10 cellular contexts compared by ENCODE assay signal in the genomic region with DNA sequence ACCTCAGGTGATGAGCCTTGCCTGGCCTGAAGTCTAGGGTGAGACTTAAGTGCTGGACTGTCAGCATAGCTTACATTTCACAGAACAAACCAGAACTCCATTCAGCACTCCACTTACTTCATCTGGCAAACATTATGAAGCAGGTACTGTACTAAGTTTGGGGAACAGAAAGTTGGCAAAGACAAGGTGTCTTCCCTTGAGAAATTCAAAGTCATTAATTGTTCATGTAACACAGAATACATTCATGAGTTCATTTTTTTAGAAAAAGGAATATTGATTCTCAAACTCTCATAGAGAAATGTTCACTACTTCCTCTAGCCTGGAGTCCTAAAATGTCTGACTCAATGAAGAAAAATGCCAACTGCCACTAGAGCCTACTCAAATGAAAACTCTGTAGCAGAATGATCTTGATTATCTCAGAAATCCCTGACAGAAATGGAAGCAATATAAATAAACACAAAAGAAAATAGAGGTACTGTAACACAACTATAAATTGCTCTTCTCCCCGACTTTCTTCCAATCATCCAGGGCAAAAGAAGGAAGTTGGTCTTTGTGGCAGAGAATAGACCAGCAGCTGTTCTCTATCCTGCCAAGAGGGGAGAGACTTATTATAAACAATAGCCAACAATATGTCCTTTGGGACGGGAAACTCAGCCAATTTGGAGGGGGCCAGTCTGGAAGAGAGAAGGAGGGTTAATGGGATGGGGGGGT.
DNase-seq lines count a peak whose midpoint lies in the region; ATAC-seq and TF ChIP-seq lines count a peak whose summit lies in the region.
"Had no signal": no experiment of that assay in that cellular context is flagged by ENCODE, and none has a peak within 500 bp of the region (broad histone marks: within the 10 kb centered on the region; RNA-seq: fewer than 3 reads in every experiment).

No MANE protein-coding gene starts in this region.

- H3K27ac ChIP-seq in right atrium auricular region = peak overlapping the region; percentile 1 to 43
- peak overlapping the region; percentile 9 for H3K27ac ChIP-seq in upper lobe of right lung

- H3K27me3 ChIP-seq in right atrium auricular region (no peaks in the 10 kb centered on the region), MG63 (no peaks in the 10 kb centered on the region), upper lobe of right lung (no peaks in the 10 kb centered on the region)

- ATAC-seq in upper lobe of right lung (peak; percentile 19), WTC11 (no peak)
- ATAC-seq: T-cell had no signal

- H3K4me1 Mint-ChIP-seq in WTC11 = peaks cover 33% of the 10 kb centered on the region

- H3K27me3 Mint-ChIP-seq in WTC11 (ENCODE audit: low read depth) = no peaks in the 10 kb centered on the region
- H3K27me3 Mint-ChIP-seq: T-cell had no signal

- DNase-seq in right atrium auricular region (ENCODE audit: low spot score) = no peak
- no peak for DNase-seq in cardiac septum (ENCODE audit: low spot score)
- peak; percentile 15 for DNase-seq in MG63
- peak; percentile 66 for DNase-seq in dedifferentiated amniotic fluid mesenchymal stem cell (ENCODE audit: extremely low spot score)
- DNase-seq in upper lobe of right lung = no peak
- DNase-seq in C1 segment of cervical spinal cord (lab: John Stamatoyannopoulos, UW) = no peak
- no peak for DNase-seq in WTC11 (ENCODE audit: low spot score)
- no peak for DNase-seq in superior temporal gyrus (ENCODE audit: extremely low spot score)
- DNase-seq: KG1, T-cell had no signal

- peaks cover 4% of the 10 kb centered on the region for H3K9me3 Mint-ChIP-seq in WTC11
- H3K9me3 Mint-ChIP-seq: T-cell had no signal

- no peaks in the 10 kb centered on the region for H3K36me3 Mint-ChIP-seq in WTC11

- H3K27ac Mint-ChIP-seq in WTC11 = no peak overlapping the region

- TF ChIP-seq CTCF in right atrium auricular region (IDR thresholded peaks at IDR 0.05) (no peak), upper lobe of right lung (IDR thresholded peaks at IDR 0.05) (no peak), WTC11 (IDR thresholded peaks at IDR 0.05) (no peak)

- H3K9me3 ChIP-seq in right atrium auricular region = no peaks in the 10 kb centered on the region
- no peaks in the 10 kb centered on the region for H3K9me3 ChIP-seq in MG63
- no peaks in the 10 kb centered on the region for H3K9me3 ChIP-seq in upper lobe of right lung

- intact Hi-C loops in cardiac septum (cut with DNase I) = loop anchor here (10.0 kb wide), 1 partner anchor 182 kb away; no protein-coding TSS in a partner anchor
- intact Hi-C loops in upper lobe of right lung (cut with DNase I) = no loop called here

- H3K4me1 ChIP-seq in right atrium auricular region = peaks cover 0 to 44% of the 10 kb centered on the region in 2 donors
- H3K4me1 ChIP-seq in upper lobe of right lung = peaks cover 27% of the 10 kb centered on the region

- no peaks in the 10 kb centered on the region for H3K36me3 ChIP-seq in right atrium auricular region
- no peaks in the 10 kb centered on the region for H3K36me3 ChIP-seq in MG63
- no peaks in the 10 kb centered on the region for H3K36me3 ChIP-seq in upper lobe of right lung

- CTCF ChIA-PET in WTC11 (lab: Charles Lee) = interaction anchor here (0.8 to 3.8 kb wide), 3 partner anchors 113 to 290 kb away, joined by 4 to 107 read pairs (median 5); a partner anchor contains a TSS

- H3K4me3 ChIP-seq in right atrium auricular region (no peak overlapping the region), MG63 (no peak overlapping the region), upper lobe of right lung (no peak overlapping the region)

- H3K4me3 Mint-ChIP-seq in WTC11 = no peak overlapping the region
- H3K4me3 Mint-ChIP-seq: T-cell had no signal

- POLR2A ChIA-PET in WTC11 (lab: Charles Lee) = no interaction called here

TF ChIP-seq in WTC11, 78 proteins besides CTCF, POLR2A, EP300 and RAD21:
- TF ChIP-seq ETV6 (CRISPR knock-in tag; IDR thresholded peaks at IDR 0.05) (no peak), ESRRA (CRISPR knock-in tag; IDR thresholded peaks at IDR 0.05; ENCODE audit: borderline replicate concordance) (no peak), SMAD4 (CRISPR knock-in tag; IDR thresholded peaks at IDR 0.05) (no peak), ZNF423 (CRISPR knock-in tag; IDR thresholded peaks at IDR 0.05) (no peak), JAZF1 (CRISPR knock-in tag; IDR thresholded peaks at IDR 0.05) (no peak), ZNF416 (CRISPR knock-in tag; IDR thresholded peaks at IDR 0.05) (no peak)
- TF ChIP-seq, protein P1, sequence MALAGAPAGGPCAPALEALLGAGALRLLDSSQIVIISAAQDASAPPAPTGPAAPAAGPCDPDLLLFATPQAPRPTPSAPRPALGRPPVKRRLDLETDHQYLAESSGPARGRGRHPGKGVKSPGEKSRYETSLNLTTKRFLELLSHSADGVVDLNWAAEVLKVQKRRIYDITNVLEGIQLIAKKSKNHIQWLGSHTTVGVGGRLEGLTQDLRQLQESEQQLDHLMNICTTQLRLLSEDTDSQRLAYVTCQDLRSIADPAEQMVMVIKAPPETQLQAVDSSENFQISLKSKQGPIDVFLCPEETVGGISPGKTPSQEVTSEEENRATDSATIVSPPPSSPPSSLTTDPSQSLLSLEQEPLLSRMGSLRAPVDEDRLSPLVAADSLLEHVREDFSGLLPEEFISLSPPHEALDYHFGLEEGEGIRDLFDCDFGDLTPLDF (CRISPR knock-in tag; IDR thresholded peaks at IDR 0.05) = no peak
- TF ChIP-seq, protein P2, sequence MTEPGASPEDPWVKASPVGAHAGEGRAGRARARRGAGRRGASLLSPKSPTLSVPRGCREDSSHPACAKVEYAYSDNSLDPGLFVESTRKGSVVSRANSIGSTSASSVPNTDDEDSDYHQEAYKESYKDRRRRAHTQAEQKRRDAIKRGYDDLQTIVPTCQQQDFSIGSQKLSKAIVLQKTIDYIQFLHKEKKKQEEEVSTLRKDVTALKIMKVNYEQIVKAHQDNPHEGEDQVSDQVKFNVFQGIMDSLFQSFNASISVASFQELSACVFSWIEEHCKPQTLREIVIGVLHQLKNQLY (CRISPR knock-in tag; IDR thresholded peaks at IDR 0.05) = no peak
- TF ChIP-seq, protein P3, sequence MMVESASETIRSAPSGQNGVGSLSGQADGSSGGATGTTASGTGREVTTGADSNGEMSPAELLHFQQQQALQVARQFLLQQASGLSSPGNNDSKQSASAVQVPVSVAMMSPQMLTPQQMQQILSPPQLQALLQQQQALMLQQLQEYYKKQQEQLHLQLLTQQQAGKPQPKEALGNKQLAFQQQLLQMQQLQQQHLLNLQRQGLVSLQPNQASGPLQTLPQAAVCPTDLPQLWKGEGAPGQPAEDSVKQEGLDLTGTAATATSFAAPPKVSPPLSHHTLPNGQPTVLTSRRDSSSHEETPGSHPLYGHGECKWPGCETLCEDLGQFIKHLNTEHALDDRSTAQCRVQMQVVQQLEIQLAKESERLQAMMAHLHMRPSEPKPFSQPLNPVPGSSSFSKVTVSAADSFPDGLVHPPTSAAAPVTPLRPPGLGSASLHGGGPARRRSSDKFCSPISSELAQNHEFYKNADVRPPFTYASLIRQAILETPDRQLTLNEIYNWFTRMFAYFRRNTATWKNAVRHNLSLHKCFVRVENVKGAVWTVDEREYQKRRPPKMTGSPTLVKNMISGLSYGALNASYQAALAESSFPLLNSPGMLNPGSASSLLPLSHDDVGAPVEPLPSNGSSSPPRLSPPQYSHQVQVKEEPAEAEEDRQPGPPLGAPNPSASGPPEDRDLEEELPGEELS (CRISPR knock-in tag; IDR thresholded peaks at IDR 0.05) = no peak
- TF ChIP-seq, protein P4, sequence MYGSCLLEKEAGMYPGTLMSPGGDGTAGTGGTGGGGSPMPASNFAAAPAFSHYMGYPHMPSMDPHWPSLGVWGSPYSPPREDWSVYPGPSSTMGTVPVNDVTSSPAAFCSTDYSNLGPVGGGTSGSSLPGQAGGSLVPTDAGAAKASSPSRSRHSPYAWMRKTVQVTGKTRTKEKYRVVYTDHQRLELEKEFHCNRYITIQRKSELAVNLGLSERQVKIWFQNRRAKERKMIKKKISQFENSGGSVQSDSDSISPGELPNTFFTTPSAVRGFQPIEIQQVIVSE (CRISPR knock-in tag; IDR thresholded peaks at IDR 0.05; ENCODE audit: borderline replicate concordance) = no peak

Comparison
In these comparisons a context has a peak if more than half of its experiments do, and no peak if none do; other contexts are left out.
1. DNase-seq: peak in MG63 (single experiment) and dedifferentiated amniotic fluid mesenchymal stem cell (single experiment); none in right atrium auricular region (single experiment), cardiac septum (single experiment), upper lobe of right lung (single experiment), C1 segment of cervical spinal cord (0 of 14), WTC11 (single experiment) and superior temporal gyrus (single experiment).